Comparison of ENCODE assay signal across 31 cellular contexts in genomic region chr2:226611196-226611943, GRCh38.
DNase-seq lines count a peak whose midpoint lies in the region; ATAC-seq, FAIRE-seq and TF ChIP-seq lines count a peak whose summit lies in the region.
"Had no signal": no experiment of that assay in that cellular context is flagged by ENCODE, and none has a peak within 500 bp of the region (broad histone marks: within the 10 kb centered on the region; RNA-seq: fewer than 3 reads in every experiment).

No MANE protein-coding gene starts in this region.

- peak overlapping the region; percentile 3 for H3K27ac ChIP-seq in AG04450 (ENCODE audit: low read depth, low read length)
- peak overlapping the region; percentile 83 for H3K27ac ChIP-seq in astrocyte (ENCODE audit: low read depth, low read length)
- H3K27ac ChIP-seq in mesenchymal stem cell (ENCODE audit: low read length, poor library complexity, severe bottlenecking): no peak overlapping the region
- H3K27ac ChIP-seq: BLaER1, body of pancreas, dorsolateral prefrontal cortex, left ventricle myocardium inferior, psoas muscle had no signal

- H3K9me3 Mint-ChIP-seq in astrocyte (ENCODE audit: unreplicated experiment): peaks cover 6% of the 10 kb centered on the region
- H3K9me3 Mint-ChIP-seq: GM23338; stimulated activated naive CD8-positive, alpha-beta T cell treated with anti-CD3 and anti-CD28 coated beads, Interleukin-15, Interleukin-2, amounts not matched to agents 100 ng/mL and 50 ng/mL, for 24 hours had no signal

- H3K9me3 ChIP-seq in AG04450 (ENCODE audit: control insufficient read depth, insufficient read depth, low read length): no peaks in the 10 kb centered on the region
- H3K9me3 ChIP-seq in astrocyte (ENCODE audit: insufficient read depth, low read depth, low read length): no peaks in the 10 kb centered on the region
- H3K9me3 ChIP-seq in mesenchymal stem cell (ENCODE audit: control insufficient read depth, low read length): no peaks in the 10 kb centered on the region
- H3K9me3 ChIP-seq: BLaER1, body of pancreas, left ventricle myocardium inferior, psoas muscle, thoracic aorta had no signal

- no peak for TF ChIP-seq CTCF in AG04450 (IDR thresholded peaks at IDR 0.05; ENCODE audit: low read depth, low read length)
- TF ChIP-seq CTCF in astrocyte (IDR thresholded peaks at IDR 0.05; ENCODE audit: insufficient read depth, low read depth, low read length): no peak

- CTCF ChIA-PET in AG04450 (lab: Charles Lee): interaction anchor here (1.4 kb wide), 1 partner anchor 944 kb away, joined by 5 read pairs; no protein-coding TSS in a partner anchor

- H2BK120ac ChIP-seq in mesenchymal stem cell (ENCODE audit: low read depth, low read length): no peak overlapping the region

- no peak overlapping the region for H2BK5ac ChIP-seq in mesenchymal stem cell (ENCODE audit: low read depth, low read length, poor library complexity, severe bottlenecking)

- H3K9ac ChIP-seq in astrocyte (ENCODE audit: low read length) (peak overlapping the region; percentile 47), mesenchymal stem cell (ENCODE audit: low read length) (peak overlapping the region; percentile 13)
- H3K9ac ChIP-seq: BLaER1 had no signal

- H2AK5ac ChIP-seq in mesenchymal stem cell (ENCODE audit: low read length, severe bottlenecking): no peak overlapping the region

- no peak overlapping the region for H3K4ac ChIP-seq in mesenchymal stem cell (ENCODE audit: low read depth in 1 of 2, low read length in 2 of 2)

- no peak overlapping the region for H3K4me3 Mint-ChIP-seq in astrocyte (ENCODE audit: unreplicated experiment)
- H3K4me3 Mint-ChIP-seq: activated CD4-positive, alpha-beta T cell treated with anti-CD3 and anti-CD28 coated beads, Interleukin-2, amount 10 ng/mL, durations not matched to agents 7 days and 5 days; activated T-cell treated with anti-CD3 and anti-CD28 coated beads, Interleukin-2, amount 50 U/mL, for 72 hours; GM23338; naive thymus-derived CD4-positive, alpha-beta T cell; stimulated activated naive CD8-positive, alpha-beta T cell treated with anti-CD3 and anti-CD28 coated beads, Interleukin-15, Interleukin-2, amounts not matched to agents 100 ng/mL and 50 ng/mL, for 24 hours had no signal

- no peaks in the 10 kb centered on the region for H3K79me2 ChIP-seq in astrocyte (ENCODE audit: insufficient read depth, low read length)

- no peak overlapping the region for H2BK15ac ChIP-seq in mesenchymal stem cell (ENCODE audit: low read depth, poor library complexity, severe bottlenecking)

- H3K4me2 ChIP-seq in astrocyte (ENCODE audit: low read length) (peak overlapping the region; percentile 61), mesenchymal stem cell (ENCODE audit: low read length, poor library complexity, severe bottlenecking) (no peak overlapping the region)
- H3K4me2 ChIP-seq: BLaER1, GM23338 had no signal

- H3K36me3 Mint-ChIP-seq in astrocyte (ENCODE audit: low read depth, unreplicated experiment): peaks cover 2% of the 10 kb centered on the region

- no peak for ATAC-seq in GM19397 (IDR thresholded peaks at IDR 0.05; ENCODE audit: unreplicated experiment)
- ATAC-seq in HG02623 (IDR thresholded peaks at IDR 0.05; ENCODE audit: unreplicated experiment): no peak
- ATAC-seq: activated T-cell treated with anti-CD3 and anti-CD28 coated beads, Interleukin-2, amount 50 U/mL, for 72 hours; body of pancreas; GM23338; K562; naive thymus-derived CD4-positive, alpha-beta T cell; psoas muscle had no signal

- POLR2A ChIA-PET in AG04450 (lab: Yijun Ruan, JAX): no interaction called here

- no peak overlapping the region for H3K18ac ChIP-seq in mesenchymal stem cell (ENCODE audit: low read depth in 1 of 2, low read length in 2 of 2)

- no peak overlapping the region for H3K23ac ChIP-seq in mesenchymal stem cell (ENCODE audit: low read length in 2 of 2)

- WGBS in mesenchymal stem cell: 84% methylated on average over 4 of the region's 4 CpGs

- FAIRE-seq in astrocyte (lab: Jason Lieb, UNC) (peak; percentile 39), HTR-8/SVneo (lab: Jason Lieb, UNC) (no peak)
- FAIRE-seq: A204.1, K562 had no signal

- no peaks in the 10 kb centered on the region for H3K27me3 Mint-ChIP-seq in astrocyte (ENCODE audit: low read depth, unreplicated experiment)

- H3K27me3 ChIP-seq in AG04450 (ENCODE audit: control insufficient read depth, insufficient read depth, low read length): no peaks in the 10 kb centered on the region
- H3K27me3 ChIP-seq in astrocyte (ENCODE audit: insufficient read depth, low read length): no peaks in the 10 kb centered on the region
- H3K27me3 ChIP-seq in mesenchymal stem cell (ENCODE audit: control insufficient read depth in 1 of 2, insufficient read depth in 1 of 2, low read length in 2 of 2): no peaks in the 10 kb centered on the region
- H3K27me3 ChIP-seq: BLaER1, body of pancreas had no signal

- H3K4me1 Mint-ChIP-seq in astrocyte (ENCODE audit: low read depth, unreplicated experiment): peaks cover 18% of the 10 kb centered on the region
- H3K4me1 Mint-ChIP-seq: GM23338 had no signal

- H4K8ac ChIP-seq in mesenchymal stem cell (ENCODE audit: low read length): no peak overlapping the region

- H3K4me1 ChIP-seq in astrocyte (ENCODE audit: insufficient read depth, low read length): peaks cover 13% of the 10 kb centered on the region
- H3K4me1 ChIP-seq in mesenchymal stem cell (ENCODE audit: control insufficient read depth, insufficient read depth, low read depth, low read length): no peaks in the 10 kb centered on the region
- H3K4me1 ChIP-seq: BLaER1, body of pancreas, left ventricle myocardium inferior, psoas muscle had no signal

- H3K79me1 ChIP-seq in mesenchymal stem cell (replicated peaks; ENCODE audit: low read length, poor library complexity, severe bottlenecking): no peaks in the 10 kb centered on the region

- H2AFZ ChIP-seq in astrocyte (ENCODE audit: low read depth, low read length) (no peak overlapping the region), mesenchymal stem cell (ENCODE audit: low read depth, low read length) (no peak overlapping the region)
- H2AFZ ChIP-seq: GM23338 had no signal

- H3K27ac Mint-ChIP-seq in astrocyte (ENCODE audit: unreplicated experiment): no peak overlapping the region
- H3K27ac Mint-ChIP-seq: activated CD4-positive, alpha-beta T cell treated with anti-CD3 and anti-CD28 coated beads, Interleukin-2, amount 10 ng/mL, durations not matched to agents 7 days and 5 days; activated T-cell treated with anti-CD3 and anti-CD28 coated beads, Interleukin-2, amount 50 U/mL, for 72 hours; GM23338; naive thymus-derived CD4-positive, alpha-beta T cell; stimulated activated naive CD8-positive, alpha-beta T cell treated with anti-CD3 and anti-CD28 coated beads, Interleukin-15, Interleukin-2, amounts not matched to agents 100 ng/mL and 50 ng/mL, for 24 hours had no signal

- no peaks in the 10 kb centered on the region for H4K20me1 ChIP-seq in astrocyte (ENCODE audit: insufficient read depth, low read length)
- H4K20me1 ChIP-seq: BLaER1 had no signal

- H4K91ac ChIP-seq in mesenchymal stem cell (ENCODE audit: low read length): no peak overlapping the region

- no peak for DNase-seq in AG04450 (ENCODE audit: low read depth, low spot score)
- DNase-seq in HT-29 (ENCODE audit: low spot score): peak; percentile 35
- no peak for DNase-seq in astrocyte (ENCODE audit: low read depth)
- DNase-seq in mesenchymal stem cell: no peak
- no peak for DNase-seq in HTR-8/SVneo (ENCODE audit: insufficient read length, low spot score)
- no peak for DNase-seq in NOMO-1 (lab: John Stamatoyannopoulos, UW; ENCODE audit: unreplicated experiment in 2 of 2)
- DNase-seq: activated CD4-positive, alpha-beta T cell treated with anti-CD3 and anti-CD28 coated beads, Interleukin-2, amount 10 ng/mL, durations not matched to agents 7 days and 5 days; activated naive CD4-positive, alpha-beta T cell; activated T-cell treated with anti-CD3 and anti-CD28 coated beads, Interleukin-2, amount 50 U/mL, for 72 hours; body of pancreas; cerebellar nuclear complex; dorsolateral prefrontal cortex; left ventricle myocardium inferior; midbrain; MM.1S; naive thymus-derived CD4-positive, alpha-beta T cell; NCI-H1417 treated with DMSO at 0.1 percent for 48 hours; NCI-H446; nucleus accumbens; psoas muscle; Right ventricle myocardium superior; SW 1271; T1000 had no signal

- no peak overlapping the region for H3K14ac ChIP-seq in mesenchymal stem cell (ENCODE audit: low read length in 2 of 2)

- H2BK12ac ChIP-seq in mesenchymal stem cell (ENCODE audit: low read length in 2 of 2): no peak overlapping the region

- H3K4me3 ChIP-seq in AG04450 (ENCODE audit: low read depth, low read length) (no peak overlapping the region), astrocyte (ENCODE audit: insufficient read depth, low read depth, low read length) (no peak overlapping the region), mesenchymal stem cell (ENCODE audit: insufficient read depth in 1 of 2, low read depth in 1 of 2, low read length in 2 of 2) (no peak overlapping the region)
- H3K4me3 ChIP-seq: BLaER1, body of pancreas, dorsolateral prefrontal cortex, GM23338, K562, left ventricle myocardium inferior, psoas muscle, thoracic aorta had no signal

- no peaks in the 10 kb centered on the region for H3K36me3 ChIP-seq in astrocyte (ENCODE audit: insufficient read depth, low read length)
- no peaks in the 10 kb centered on the region for H3K36me3 ChIP-seq in mesenchymal stem cell (ENCODE audit: control insufficient read depth in 1 of 2, insufficient read depth in 2 of 2, low read depth in 1 of 2, low read length in 2 of 2)
- H3K36me3 ChIP-seq: BLaER1, left ventricle myocardium inferior, thoracic aorta had no signal
